8 cellular contexts compared by ENCODE assay signal in the genomic region with DNA sequence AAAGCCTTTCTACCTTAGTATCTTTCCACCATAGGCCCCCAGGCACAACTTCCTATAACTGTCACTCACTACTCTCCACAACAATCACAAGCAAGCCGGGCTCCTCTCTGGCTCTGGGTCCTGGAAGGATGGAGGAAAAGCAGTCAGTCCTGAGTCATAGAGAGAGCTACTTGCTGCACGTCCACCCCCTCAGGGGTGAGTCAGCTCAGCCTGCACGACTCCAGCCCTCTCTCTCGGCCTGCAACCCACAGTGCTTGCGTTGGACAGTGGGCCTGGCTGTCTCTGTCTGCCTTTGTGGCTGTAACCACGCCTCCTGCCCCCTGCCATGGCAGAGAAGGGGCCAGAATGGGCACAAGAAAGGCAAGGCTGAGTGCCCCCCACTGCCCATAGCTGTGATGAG.
A peak's percentile ranks its signal among the peaks of the same experiment; 100 is the strongest.
DNase-seq lines count a peak whose midpoint lies in the region; ATAC-seq and TF ChIP-seq lines count a peak whose summit lies in the region.

No MANE protein-coding gene starts in this region.

- TF ChIP-seq CTCF in AG04450 (IDR thresholded peaks at IDR 0.05; ENCODE audit: low read depth, low read length) (no peak), GM10266 (IDR thresholded peaks at IDR 0.05; ENCODE audit: control insufficient read depth, insufficient read depth, low read depth, missing control alignments) (no peak)

- H3K36me3 ChIP-seq in mesendoderm (ENCODE audit: control insufficient read depth, insufficient read depth, low read length), result no peaks in the 10 kb centered on the region

- peaks cover 12% of the 10 kb centered on the region for H3K4me1 ChIP-seq in mesendoderm (ENCODE audit: control insufficient read depth, low read depth, low read length)

- H3K27me3 ChIP-seq in AG04450 (ENCODE audit: control insufficient read depth, insufficient read depth, low read length) (no peaks in the 10 kb centered on the region), mesendoderm (ENCODE audit: insufficient read depth, low read length, poor library complexity) (no peaks in the 10 kb centered on the region)

- ATAC-seq in HG02852 (IDR thresholded peaks at IDR 0.05; ENCODE audit: unreplicated experiment) (no peak), GM21529 (IDR thresholded peaks at IDR 0.05; ENCODE audit: unreplicated experiment) (no peak)

- WGBS in mesendoderm (ENCODE audit: extremely low coverage, insufficient coverage, low lambda C conversion rate), result no CpG with 5 or more reads among the region's 6 CpGs

- H2AK5ac ChIP-seq in mesendoderm (ENCODE audit: low read length), result no peak overlapping the region

- H3K9ac ChIP-seq in mesendoderm (ENCODE audit: low read length), result no peak overlapping the region

- H4K8ac ChIP-seq in mesendoderm (ENCODE audit: low read depth, low read length), result no peak overlapping the region

- no peak overlapping the region for H3K18ac ChIP-seq in mesendoderm (ENCODE audit: low read length)

- H3K79me1 ChIP-seq in mesendoderm (ENCODE audit: low read length), result no peaks in the 10 kb centered on the region

- peak overlapping the region; percentile 87 for H3K27ac ChIP-seq in AG04450 (ENCODE audit: low read depth, low read length)
- H3K27ac ChIP-seq in mesendoderm (ENCODE audit: low read depth, low read length), result no peak overlapping the region

- H3K79me2 ChIP-seq in mesendoderm (ENCODE audit: control insufficient read depth, insufficient read depth, low read length), result no peaks in the 10 kb centered on the region

- H2BK15ac ChIP-seq in mesendoderm (replicated peaks; ENCODE audit: low read depth), result no peak overlapping the region

- H3K56ac ChIP-seq in mesendoderm (ENCODE audit: low read length), result no peak overlapping the region

- no peak overlapping the region for H4K5ac ChIP-seq in mesendoderm (ENCODE audit: low read length)

- CTCF ChIA-PET in AG04450 (lab: Charles Lee), result interaction anchor here (0.6 kb wide), 1 partner anchor 9 kb away, joined by 3 read pairs; no protein-coding TSS in a partner anchor

- no peak overlapping the region for H2BK120ac ChIP-seq in mesendoderm (ENCODE audit: low read depth, low read length)

- H2BK5ac ChIP-seq in mesendoderm (ENCODE audit: low read length), result no peak overlapping the region

- no peak overlapping the region for H3K23ac ChIP-seq in mesendoderm (ENCODE audit: low read length)

- DNase-seq in AG04450 (ENCODE audit: low read depth, low spot score) (peak; percentile 90), LoVo (ENCODE audit: low spot score) (peak; percentile 11), dermis blood vessel endothelial cell (peak; percentile 97), mesendoderm (peak; percentile 76), GM10266 (ENCODE audit: extremely low spot score) (no peak), DMS153 (lab: John Stamatoyannopoulos, UW) (no peak)

- H3K9me3 ChIP-seq in AG04450 (ENCODE audit: control insufficient read depth, insufficient read depth, low read length), result no peaks in the 10 kb centered on the region; the same call in 1 of the 2 replicates

- no peak overlapping the region for H3K4ac ChIP-seq in mesendoderm (ENCODE audit: low read depth, low read length)

- POLR2A ChIA-PET in AG04450 (lab: Yijun Ruan, JAX), result interaction anchor here (0.6 to 1.6 kb wide), 5 partner anchors 9 to 284 kb away, joined by 3 to 7 read pairs (median 4); no protein-coding TSS in a partner anchor

- H3K4me2 ChIP-seq in mesendoderm (ENCODE audit: low read length), result no peak overlapping the region

- H3K4me3 ChIP-seq in AG04450 (ENCODE audit: low read depth, low read length) (no peak overlapping the region), mesendoderm (ENCODE audit: low read length) (no peak overlapping the region)

Comparison
In these comparisons a context has a peak if more than half of its experiments do, and no peak if none do; other contexts are left out.
1. DNase-seq: peak in AG04450 (single experiment), LoVo (single experiment), dermis blood vessel endothelial cell (single experiment) and mesendoderm (single experiment); none in GM10266 (single experiment) and DMS153 (single experiment).